ENCODE assay signal across 1 cellular context in genomic region chr21:45074048-45074817, GRCh38.
TF ChIP-seq lines count a peak whose summit lies in the region.

Gene ADARB1, plus strand, starts transcription at chr21:45074580. Its CDS starts 97,077 bp downstream, at chr21:45171657.

TF ChIP-seq in K562, 482 proteins besides CTCF, POLR2A, EP300 and RAD21 (continued from another document and continues in another):
- peak in 1 of 2 experiments; percentile 92; a peak in 2 of 4 replicates for TF ChIP-seq MLX (CRISPR knock-in tag; conservative IDR thresholded peaks at IDR 0.05)
- TF ChIP-seq NFE2 (IDR thresholded peaks at IDR 0.05; ENCODE audit: low read depth) = peak; percentile 27
- peak; percentile 78 for TF ChIP-seq RB1 (IDR thresholded peaks at IDR 0.05; ENCODE audit: low read depth)
- no peak for TF ChIP-seq ELF1 (tag; IDR thresholded peaks at IDR 0.05)
- TF ChIP-seq ZNF644 (tag; IDR thresholded peaks at IDR 0.05; ENCODE audit: low read depth) = peak; percentile 80; the same call in 1 of the 2 replicates
- no peak for TF ChIP-seq U2AF2 (optimal IDR thresholded peaks at IDR 0.05; ENCODE audit: low read depth, low read length)
- TF ChIP-seq, protein P1, sequence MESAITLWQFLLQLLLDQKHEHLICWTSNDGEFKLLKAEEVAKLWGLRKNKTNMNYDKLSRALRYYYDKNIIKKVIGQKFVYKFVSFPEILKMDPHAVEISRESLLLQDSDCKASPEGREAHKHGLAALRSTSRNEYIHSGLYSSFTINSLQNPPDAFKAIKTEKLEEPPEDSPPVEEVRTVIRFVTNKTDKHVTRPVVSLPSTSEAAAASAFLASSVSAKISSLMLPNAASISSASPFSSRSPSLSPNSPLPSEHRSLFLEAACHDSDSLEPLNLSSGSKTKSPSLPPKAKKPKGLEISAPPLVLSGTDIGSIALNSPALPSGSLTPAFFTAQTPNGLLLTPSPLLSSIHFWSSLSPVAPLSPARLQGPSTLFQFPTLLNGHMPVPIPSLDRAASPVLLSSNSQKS (CRISPR knock-in tag; IDR thresholded peaks at IDR 0.05) = peak; percentile 81; the same call in 1 of the 2 replicates
- TF ChIP-seq ESRRB (CRISPR knock-in tag; IDR thresholded peaks at IDR 0.05; ENCODE audit: borderline replicate concordance) = peak; percentile 92; the same call in 1 of the 2 replicates
- peak in 1 of 2 experiments; percentile 89; a peak in 3 of 4 replicates for TF ChIP-seq SRF (CRISPR knock-in tag; IDR thresholded peaks at IDR 0.05)
- TF ChIP-seq KLF13 (tag; IDR thresholded peaks at IDR 0.05; ENCODE audit: borderline replicate concordance, low read depth) = no peak
- TF ChIP-seq MAFF (IDR thresholded peaks at IDR 0.05; ENCODE audit: low read length) = no peak
- TF ChIP-seq OTX1 (CRISPR knock-in tag; IDR thresholded peaks at IDR 0.05) = peak; percentile 86
- TF ChIP-seq CGGBP1 (CRISPR knock-in tag; IDR thresholded peaks at IDR 0.05) = peak; percentile 98
- TF ChIP-seq, protein P2, sequence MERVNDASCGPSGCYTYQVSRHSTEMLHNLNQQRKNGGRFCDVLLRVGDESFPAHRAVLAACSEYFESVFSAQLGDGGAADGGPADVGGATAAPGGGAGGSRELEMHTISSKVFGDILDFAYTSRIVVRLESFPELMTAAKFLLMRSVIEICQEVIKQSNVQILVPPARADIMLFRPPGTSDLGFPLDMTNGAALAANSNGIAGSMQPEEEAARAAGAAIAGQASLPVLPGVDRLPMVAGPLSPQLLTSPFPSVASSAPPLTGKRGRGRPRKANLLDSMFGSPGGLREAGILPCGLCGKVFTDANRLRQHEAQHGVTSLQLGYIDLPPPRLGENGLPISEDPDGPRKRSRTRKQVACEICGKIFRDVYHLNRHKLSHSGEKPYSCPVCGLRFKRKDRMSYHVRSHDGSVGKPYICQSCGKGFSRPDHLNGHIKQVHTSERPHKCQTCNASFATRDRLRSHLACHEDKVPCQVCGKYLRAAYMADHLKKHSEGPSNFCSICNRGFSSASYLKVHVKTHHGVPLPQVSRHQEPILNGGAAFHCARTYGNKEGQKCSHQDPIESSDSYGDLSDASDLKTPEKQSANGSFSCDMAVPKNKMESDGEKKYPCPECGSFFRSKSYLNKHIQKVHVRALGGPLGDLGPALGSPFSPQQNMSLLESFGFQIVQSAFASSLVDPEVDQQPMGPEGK (CRISPR knock-in tag; IDR thresholded peaks at IDR 0.05; ENCODE audit: borderline replicate concordance) = no peak
- no peak for TF ChIP-seq MLLT1 (IDR thresholded peaks at IDR 0.05)
- TF ChIP-seq ZNF696 (CRISPR knock-in tag; conservative IDR thresholded peaks at IDR 0.05) = 0 out of 2 replicates have a peak, but pooled peaks have one; percentile 28
- TF ChIP-seq PHB (CRISPR knock-in tag; IDR thresholded peaks at IDR 0.05) = peak; percentile 99
- TF ChIP-seq, protein P3, sequence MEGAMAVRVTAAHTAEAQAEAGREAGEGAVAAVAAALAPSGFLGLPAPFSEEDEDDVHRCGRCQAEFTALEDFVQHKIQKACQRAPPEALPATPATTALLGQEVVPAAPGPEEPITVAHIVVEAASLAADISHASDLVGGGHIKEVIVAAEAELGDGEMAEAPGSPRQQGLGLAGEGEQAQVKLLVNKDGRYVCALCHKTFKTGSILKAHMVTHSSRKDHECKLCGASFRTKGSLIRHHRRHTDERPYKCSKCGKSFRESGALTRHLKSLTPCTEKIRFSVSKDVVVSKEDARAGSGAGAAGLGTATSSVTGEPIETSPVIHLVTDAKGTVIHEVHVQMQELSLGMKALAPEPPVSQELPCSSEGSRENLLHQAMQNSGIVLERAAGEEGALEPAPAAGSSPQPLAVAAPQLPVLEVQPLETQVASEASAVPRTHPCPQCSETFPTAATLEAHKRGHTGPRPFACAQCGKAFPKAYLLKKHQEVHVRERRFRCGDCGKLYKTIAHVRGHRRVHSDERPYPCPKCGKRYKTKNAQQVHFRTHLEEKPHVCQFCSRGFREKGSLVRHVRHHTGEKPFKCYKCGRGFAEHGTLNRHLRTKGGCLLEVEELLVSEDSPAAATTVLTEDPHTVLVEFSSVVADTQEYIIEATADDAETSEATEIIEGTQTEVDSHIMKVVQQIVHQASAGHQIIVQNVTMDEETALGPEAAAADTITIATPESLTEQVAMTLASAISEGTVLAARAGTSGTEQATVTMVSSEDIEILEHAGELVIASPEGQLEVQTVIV (CRISPR knock-in tag; IDR thresholded peaks at IDR 0.05; ENCODE audit: borderline replicate concordance) = peak; percentile 83; the same call in 1 of the 2 replicates
- TF ChIP-seq JUND (IDR thresholded peaks at IDR 0.05; ENCODE audit: borderline replicate concordance, low read depth, low read length) = peak; percentile 42; the same call in 1 of the 2 replicates
- no peak for TF ChIP-seq JUND (tag; IDR thresholded peaks at IDR 0.05; ENCODE audit: borderline replicate concordance, low read depth, low read length)
- TF ChIP-seq ILF3 (IDR thresholded peaks at IDR 0.05; ENCODE audit: borderline replicate concordance) = peak; percentile 99
- peak; percentile 100 for TF ChIP-seq FUS (optimal IDR thresholded peaks at IDR 0.05; ENCODE audit: low read depth, low read length)
- TF ChIP-seq NELFE (IDR thresholded peaks at IDR 0.05; ENCODE audit: insufficient read depth, insufficient read length) = peak; percentile 66
- peak; percentile 98 for TF ChIP-seq TAF15 (IDR thresholded peaks at IDR 0.05; ENCODE audit: low read depth, low read length)
- peak; percentile 49 for TF ChIP-seq TAF1 (IDR thresholded peaks at IDR 0.05; ENCODE audit: control insufficient read depth, extremely low read depth, insufficient read depth, low read length, severe bottlenecking)
- no peak for TF ChIP-seq POLR3A (IDR thresholded peaks at IDR 0.05; ENCODE audit: borderline replicate concordance, extremely low read depth, insufficient read depth, insufficient read length)
- peak; percentile 67 for TF ChIP-seq SIN3B (IDR thresholded peaks at IDR 0.05; ENCODE audit: low read depth)
- peak; percentile 56; the same call in 1 of the 2 replicates for TF ChIP-seq HMG20B (CRISPR knock-in tag; IDR thresholded peaks at IDR 0.05)
- TF ChIP-seq SRSF3 (IDR thresholded peaks at IDR 0.05; ENCODE audit: insufficient read depth, low read length) = peak; percentile 89; the same call in 1 of the 2 replicates
- TF ChIP-seq RBM14 (IDR thresholded peaks at IDR 0.05; ENCODE audit: borderline replicate concordance, insufficient read depth, low read depth, low read length) = peak; percentile 100
- no peak for TF ChIP-seq HLTF (IDR thresholded peaks at IDR 0.05)
- TF ChIP-seq ZBTB7A (IDR thresholded peaks at IDR 0.05; ENCODE audit: borderline replicate concordance, control insufficient read depth, low read depth, low read length) = peak; percentile 95; the same call in 1 of the 2 replicates
- TF ChIP-seq, protein P4, sequence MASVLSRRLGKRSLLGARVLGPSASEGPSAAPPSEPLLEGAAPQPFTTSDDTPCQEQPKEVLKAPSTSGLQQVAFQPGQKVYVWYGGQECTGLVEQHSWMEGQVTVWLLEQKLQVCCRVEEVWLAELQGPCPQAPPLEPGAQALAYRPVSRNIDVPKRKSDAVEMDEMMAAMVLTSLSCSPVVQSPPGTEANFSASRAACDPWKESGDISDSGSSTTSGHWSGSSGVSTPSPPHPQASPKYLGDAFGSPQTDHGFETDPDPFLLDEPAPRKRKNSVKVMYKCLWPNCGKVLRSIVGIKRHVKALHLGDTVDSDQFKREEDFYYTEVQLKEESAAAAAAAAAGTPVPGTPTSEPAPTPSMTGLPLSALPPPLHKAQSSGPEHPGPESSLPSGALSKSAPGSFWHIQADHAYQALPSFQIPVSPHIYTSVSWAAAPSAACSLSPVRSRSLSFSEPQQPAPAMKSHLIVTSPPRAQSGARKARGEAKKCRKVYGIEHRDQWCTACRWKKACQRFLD (CRISPR knock-in tag; IDR thresholded peaks at IDR 0.05) = peak; percentile 84; the same call in 1 of the 2 replicates
- TF ChIP-seq, protein P5, sequence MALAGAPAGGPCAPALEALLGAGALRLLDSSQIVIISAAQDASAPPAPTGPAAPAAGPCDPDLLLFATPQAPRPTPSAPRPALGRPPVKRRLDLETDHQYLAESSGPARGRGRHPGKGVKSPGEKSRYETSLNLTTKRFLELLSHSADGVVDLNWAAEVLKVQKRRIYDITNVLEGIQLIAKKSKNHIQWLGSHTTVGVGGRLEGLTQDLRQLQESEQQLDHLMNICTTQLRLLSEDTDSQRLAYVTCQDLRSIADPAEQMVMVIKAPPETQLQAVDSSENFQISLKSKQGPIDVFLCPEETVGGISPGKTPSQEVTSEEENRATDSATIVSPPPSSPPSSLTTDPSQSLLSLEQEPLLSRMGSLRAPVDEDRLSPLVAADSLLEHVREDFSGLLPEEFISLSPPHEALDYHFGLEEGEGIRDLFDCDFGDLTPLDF (CRISPR knock-in tag; IDR thresholded peaks at IDR 0.05) = no peak
- TF ChIP-seq ZNF12 (CRISPR knock-in tag; IDR thresholded peaks at IDR 0.05) = no peak
- TF ChIP-seq NR4A1 (CRISPR knock-in tag; IDR thresholded peaks at IDR 0.05) = 0 out of 2 replicates have a peak, but pooled peaks have one; percentile 70
- no peak for TF ChIP-seq NR4A1 (tag; IDR thresholded peaks at IDR 0.05)
- TF ChIP-seq, protein P6, sequence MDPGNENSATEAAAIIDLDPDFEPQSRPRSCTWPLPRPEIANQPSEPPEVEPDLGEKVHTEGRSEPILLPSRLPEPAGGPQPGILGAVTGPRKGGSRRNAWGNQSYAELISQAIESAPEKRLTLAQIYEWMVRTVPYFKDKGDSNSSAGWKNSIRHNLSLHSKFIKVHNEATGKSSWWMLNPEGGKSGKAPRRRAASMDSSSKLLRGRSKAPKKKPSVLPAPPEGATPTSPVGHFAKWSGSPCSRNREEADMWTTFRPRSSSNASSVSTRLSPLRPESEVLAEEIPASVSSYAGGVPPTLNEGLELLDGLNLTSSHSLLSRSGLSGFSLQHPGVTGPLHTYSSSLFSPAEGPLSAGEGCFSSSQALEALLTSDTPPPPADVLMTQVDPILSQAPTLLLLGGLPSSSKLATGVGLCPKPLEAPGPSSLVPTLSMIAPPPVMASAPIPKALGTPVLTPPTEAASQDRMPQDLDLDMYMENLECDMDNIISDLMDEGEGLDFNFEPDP (CRISPR knock-in tag; IDR thresholded peaks at IDR 0.05) = peak; percentile 96
- TF ChIP-seq SAP30 (IDR thresholded peaks at IDR 0.05; ENCODE audit: borderline replicate concordance, insufficient read depth, low read depth, low read length, poor library complexity, severe bottlenecking) = peak; percentile 62
- peak; percentile 27; the same call in 1 of the 2 replicates for TF ChIP-seq L3MBTL2 (IDR thresholded peaks at IDR 0.05)
- no peak for TF ChIP-seq ZNF23 (CRISPR knock-in tag; IDR thresholded peaks at IDR 0.05)
- TF ChIP-seq ARID1B (IDR thresholded peaks at IDR 0.05) = no peak
- peak; percentile 99 for TF ChIP-seq FIP1L1 (IDR thresholded peaks at IDR 0.05; ENCODE audit: low read depth, low read length, poor library complexity, severe bottlenecking)
- no peak for TF ChIP-seq MEF2D (tag; conservative IDR thresholded peaks at IDR 0.05; ENCODE audit: low read depth)
- peak in 1 of 2 experiments; percentile 12; a peak in 1 of 4 replicates for TF ChIP-seq RCOR1 (IDR thresholded peaks at IDR 0.05; ENCODE audit: borderline replicate concordance in 1 of 2, low read depth in 2 of 2, low read length in 2 of 2)
- TF ChIP-seq TARDBP (IDR thresholded peaks at IDR 0.05) = peak; percentile 37; the same call in 1 of the 2 replicates
- TF ChIP-seq RAD51 (IDR thresholded peaks at IDR 0.05; ENCODE audit: borderline replicate concordance, low read depth) = no peak
- TF ChIP-seq ATF2 (CRISPR knock-in tag; IDR thresholded peaks at IDR 0.05) = no peak
- peak; percentile 83; the same call in 1 of the 2 replicates for TF ChIP-seq HOXB6 (CRISPR knock-in tag; IDR thresholded peaks at IDR 0.05; ENCODE audit: borderline replicate concordance)
- TF ChIP-seq ZNF253 (CRISPR knock-in tag; conservative IDR thresholded peaks at IDR 0.05) = peak; percentile 90
- TF ChIP-seq, protein P7, sequence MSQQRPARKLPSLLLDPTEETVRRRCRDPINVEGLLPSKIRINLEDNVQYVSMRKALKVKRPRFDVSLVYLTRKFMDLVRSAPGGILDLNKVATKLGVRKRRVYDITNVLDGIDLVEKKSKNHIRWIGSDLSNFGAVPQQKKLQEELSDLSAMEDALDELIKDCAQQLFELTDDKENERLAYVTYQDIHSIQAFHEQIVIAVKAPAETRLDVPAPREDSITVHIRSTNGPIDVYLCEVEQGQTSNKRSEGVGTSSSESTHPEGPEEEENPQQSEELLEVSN (IDR thresholded peaks at IDR 0.05; ENCODE audit: borderline replicate concordance in 1 of 2, extremely low read depth in 1 of 2, insufficient read depth in 1 of 2, insufficient read length in 1 of 2, low read depth in 1 of 2, low read length in 1 of 2, poor library complexity in 1 of 2, severe bottlenecking in 1 of 2) = peak; percentile 51 to 81
- no peak for TF ChIP-seq KLF16 (IDR thresholded peaks at IDR 0.05)
- peak in 1 of 2 experiments; percentile 82; a peak in 1 of 4 replicates for TF ChIP-seq TEAD1 (CRISPR knock-in tag; IDR thresholded peaks at IDR 0.05)
- TF ChIP-seq U2AF1 (optimal IDR thresholded peaks at IDR 0.05; ENCODE audit: low read depth, low read length) = peak; percentile 25
